ENCODE assay signal across 8 cellular contexts in the genomic region with DNA sequence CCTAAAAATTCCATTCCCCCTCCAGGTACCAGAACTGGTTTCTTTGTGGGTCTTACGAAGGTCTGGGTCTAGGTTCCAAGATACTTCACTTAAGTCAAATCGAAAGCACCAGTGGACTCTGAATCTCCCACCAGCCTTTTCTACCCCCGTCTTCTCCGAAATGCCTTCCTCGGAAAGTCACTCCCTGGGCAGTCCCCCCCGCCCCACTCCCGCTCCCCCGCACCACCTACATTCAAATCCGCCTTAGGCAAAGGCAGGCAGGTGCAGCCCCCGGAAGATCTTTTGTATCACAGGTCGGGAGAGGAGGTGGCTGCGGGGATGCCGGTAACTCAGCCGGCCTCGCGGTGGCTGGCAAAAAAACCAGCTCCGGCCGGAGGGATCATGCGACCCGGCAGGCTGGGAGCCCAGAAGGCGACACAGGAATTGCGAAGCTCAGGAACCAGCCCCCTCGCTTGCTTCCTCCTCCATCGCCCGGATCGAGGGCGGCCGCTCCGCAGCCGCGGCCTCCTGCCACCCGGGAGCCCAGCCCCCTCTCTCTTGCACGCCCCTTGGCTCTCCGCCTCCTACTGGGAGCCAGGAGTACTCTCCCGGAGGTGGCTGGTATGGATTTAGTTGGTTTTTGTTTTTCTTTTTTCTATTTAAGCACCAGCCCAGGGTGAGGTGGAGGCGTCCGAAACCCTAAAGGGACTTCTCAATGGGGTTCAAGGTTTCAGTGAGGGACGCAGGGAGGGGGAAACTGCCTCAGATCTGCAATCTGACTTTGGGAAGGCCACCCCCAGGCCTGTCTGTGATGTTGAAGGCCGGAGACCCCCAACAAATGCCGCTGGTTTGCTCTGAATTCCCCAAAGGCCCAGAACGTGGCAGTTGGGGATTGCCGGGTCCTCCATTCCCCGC. TPM values are rescaled to one million over a fixed set of nuclear protein-coding genes. Genes with fewer than 3 reads are reported as not detected.
DNase-seq lines count a peak whose midpoint lies in the region; ATAC-seq and TF ChIP-seq lines count a peak whose summit lies in the region.

Gene BCL2L1, minus strand, starts transcription at position 481 of the 894 bp plus-strand sequence. CDS start 650 bp downstream, outside the sequence.

- under 1% methylated on average over 43 of the region's 43 CpGs for WGBS in liver

- H3K4me1 ChIP-seq in liver (ENCODE audit: control insufficient read depth in 4 of 4, insufficient read depth in 4 of 4, low read length in 3 of 4) = peaks cover 4 to 43% (median 25%) of the 10 kb centered on the region in 4 donors

- H3K27me3 ChIP-seq in GM06990 (replicated peaks; ENCODE audit: control insufficient read depth, insufficient read depth, low read length) = no peaks in the 10 kb centered on the region
- no peaks in the 10 kb centered on the region for H3K27me3 ChIP-seq in liver (ENCODE audit: control insufficient read depth in 4 of 4, insufficient read depth in 4 of 4, low read length in 3 of 4)

- ATAC-seq in HG03175 (IDR thresholded peaks at IDR 0.05; ENCODE audit: unreplicated experiment) = peak; percentile 25
- no peak for ATAC-seq in HG02588 (IDR thresholded peaks at IDR 0.05; ENCODE audit: unreplicated experiment)

- peak within 1 kb of the TSS; percentile 93 to 97 for H3K27ac ChIP-seq in liver (ENCODE audit: low read depth in 1 of 2, low read length in 2 of 2)

- TF ChIP-seq CTCF in GM06990 (IDR thresholded peaks at IDR 0.05; ENCODE audit: insufficient read depth, low read length, poor library complexity, severe bottlenecking) = peak; percentile 58
- peak; percentile 90 for TF ChIP-seq CTCF in liver (IDR thresholded peaks at IDR 0.05; ENCODE audit: low read depth, low read length, missing input control)

- H3K36me3 ChIP-seq in GM06990 (ENCODE audit: control insufficient read depth, insufficient read depth, low read length) = peaks cover 2% of the 10 kb centered on the region; the same call in 1 of the 2 replicates
- H3K36me3 ChIP-seq in liver (ENCODE audit: control insufficient read depth in 4 of 4, insufficient read depth in 3 of 4, low read depth in 1 of 4, low read length in 3 of 4) = peaks cover 0 to 3% (median 1%) of the 10 kb centered on the region in 4 donors

- peak within 1 kb of the TSS; percentile 92 to 93 for H3K9ac ChIP-seq in liver (ENCODE audit: low read depth in 1 of 2, low read length in 2 of 2)

- DNase-seq in GM06990 (ENCODE audit: extremely low read depth, insufficient read length) (peak; percentile 79), NCI-H526 treated with DMSO at 0.1 percent for 48 hours (lab: John Stamatoyannopoulos, UW) (peak; percentile 85), dermis microvascular lymphatic vessel endothelial cell (ENCODE audit: low read depth in 2 of 2) (peak; percentile 75 to 89)
- peak; percentile 84 to 89 for DNase-seq in activated CD4-positive, alpha-beta T cell treated with anti-CD3 and anti-CD28 coated beads, Interleukin-2, amount 50 U/mL, for 48 hours
- DNase-seq in stimulated activated CD4-positive, alpha-beta T cell treated with anti-CD3 and anti-CD28 coated beads, Interleukin-4, amount 100 ng/mL, for 24 hours = peak; percentile 79

- peak; percentile 71 to 82 for TF ChIP-seq RAD21 in liver (IDR thresholded peaks at IDR 0.05)

- peak within 1 kb of the TSS; percentile 75 for H3K4me3 ChIP-seq in GM06990 (replicated peaks; ENCODE audit: low read depth, low read length)
- peak within 1 kb of the TSS; percentile 93 to 96 (median 93) for H3K4me3 ChIP-seq in liver (ENCODE audit: low read depth in 1 of 3, low read length in 3 of 3)

- H3K9me3 ChIP-seq in liver (ENCODE audit: control insufficient read depth in 4 of 4, low read length in 3 of 4) = no peaks in the 10 kb centered on the region

TF ChIP-seq in liver, 16 proteins besides CTCF, POLR2A, EP300 and RAD21:
- TF ChIP-seq, protein P1, sequence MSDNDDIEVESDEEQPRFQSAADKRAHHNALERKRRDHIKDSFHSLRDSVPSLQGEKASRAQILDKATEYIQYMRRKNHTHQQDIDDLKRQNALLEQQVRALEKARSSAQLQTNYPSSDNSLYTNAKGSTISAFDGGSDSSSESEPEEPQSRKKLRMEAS (IDR thresholded peaks at IDR 0.05) = peak; percentile 22
- TF ChIP-seq TAF1 (conservative IDR thresholded peaks at IDR 0.05) = no peak
- TF ChIP-seq HNF4A (conservative IDR thresholded peaks at IDR 0.05) = peak in 1 of 2 donors; percentile 13
- peak in 1 of 2 donors; percentile 19 for TF ChIP-seq GABPA (IDR thresholded peaks at IDR 0.05 in 1 of 2, conservative IDR thresholded peaks at IDR 0.05 in 1 of 2)
- peak; percentile 31 to 38 for TF ChIP-seq RXRA (IDR thresholded peaks at IDR 0.05)
- TF ChIP-seq SP1 (IDR thresholded peaks at IDR 0.05) = peak; percentile 25
- peak; percentile 32 for TF ChIP-seq NR2F2 (IDR thresholded peaks at IDR 0.05)
- TF ChIP-seq FOXA2 (IDR thresholded peaks at IDR 0.05) = no peak

RNA-seq across cellular contexts. Expression of gene BCL2L1, which starts in this region (rescaled TPM):
- 38.1 and 38.6 TPM in 2 replicates for total RNA-seq in dermis microvascular lymphatic vessel endothelial cell
- 100 to 1,000 TPM in 1 of 2 donors, 10 to 100 TPM in 1; 48.4 to 124 TPM for total RNA-seq in liver
- polyA plus RNA-seq in liver = 10 to 100 TPM; 29.7 to 43.7 TPM
